In genomic region chr2:50444286-50444685, GRCh38 we compare ENCODE assay signal across 14 cellular contexts.
DNase-seq lines count a peak whose midpoint lies in the region; ATAC-seq lines count a peak whose summit lies in the region.
"Had no signal": no experiment of that assay in that cellular context is flagged by ENCODE, and none has a peak within 500 bp of the region (broad histone marks: within the 10 kb centered on the region; RNA-seq: fewer than 3 reads in every experiment).

No MANE protein-coding gene starts in this region.

- peak; percentile 86 for DNase-seq in DMS53 treated with DMSO at 0.1 percent for 48 hours (lab: John Stamatoyannopoulos, UW; ENCODE audit: unreplicated experiment)
- DNase-seq in NCI-H1105 (lab: John Stamatoyannopoulos, UW) = peak; percentile 61
- peak; percentile 36 for DNase-seq in NCI-H524 treated with DMSO at 0.1 percent for 48 hours (lab: John Stamatoyannopoulos, UW)
- DNase-seq in kidney tubule cell (ENCODE audit: low spot score) = peak; percentile 10
- no peak for DNase-seq in NCI-H1048 (lab: John Stamatoyannopoulos, UW)
- DNase-seq: activated CD4-positive, alpha-beta T cell treated with anti-CD3 and anti-CD28 coated beads for 1 hour; activated naive CD4-positive, alpha-beta T cell treated with anti-CD3 and anti-CD28 coated beads, Interleukin-2, amount 50 U/mL, for 16 hours; caudate nucleus; GDM1; NCI-H187 treated with DMSO at 0.1 percent for 48 hours; stimulated activated CD4-positive, alpha-beta T cell treated with anti-CD3 and anti-CD28 coated beads, Interleukin-1b, Interleukin-23, amount 100 ng/mL, for 48 hours had no signal

- no peak for ATAC-seq in HG02571 (IDR thresholded peaks at IDR 0.05; ENCODE audit: unreplicated experiment)
- no peak for ATAC-seq in GM21737 (IDR thresholded peaks at IDR 0.05; ENCODE audit: unreplicated experiment)
- ATAC-seq: gastroesophageal sphincter had no signal
